ENCODE assay signal across 8 cellular contexts in genomic region chr7:44489955-44490350, GRCh38. TPM values are rescaled to one million over a fixed set of nuclear protein-coding genes. Genes with fewer than 3 reads are reported as not detected.
DNase-seq lines count a peak whose midpoint lies in the region; ATAC-seq lines count a peak whose summit lies in the region.

No MANE protein-coding gene starts in this region.

- H3K4me1 Mint-ChIP-seq in activated CD8-positive, alpha-beta memory T cell treated with anti-CD3 and anti-CD28 coated beads, Interleukin-2, amount 10 ng/mL, durations not matched to agents 7 days and 5 days, result peaks cover 41% of the 10 kb centered on the region

- peaks cover 3% of the 10 kb centered on the region for H3K27me3 Mint-ChIP-seq in activated CD8-positive, alpha-beta memory T cell treated with anti-CD3 and anti-CD28 coated beads, Interleukin-2, amount 10 ng/mL, durations not matched to agents 7 days and 5 days

- ATAC-seq in activated CD8-positive, alpha-beta memory T cell treated with anti-CD3 and anti-CD28 coated beads, Interleukin-2, amount 10 ng/mL, durations not matched to agents 7 days and 5 days, result peak; percentile 57
- ATAC-seq in HG02763 (IDR thresholded peaks at IDR 0.05; ENCODE audit: unreplicated experiment), result peak; percentile 13

- H3K9ac ChIP-seq in adipocyte (ENCODE audit: low read length), result peak overlapping the region; percentile 95

- peaks cover 5% of the 10 kb centered on the region for H3K36me3 ChIP-seq in adipocyte (ENCODE audit: control insufficient read depth, insufficient read depth, low read length, severe bottlenecking)

- DNase-seq in activated CD8-positive, alpha-beta memory T cell treated with anti-CD3 and anti-CD28 coated beads, Interleukin-2, amount 10 ng/mL, durations not matched to agents 7 days and 5 days, result no peak
- no peak for DNase-seq in activated CD8-positive, alpha-beta memory T cell treated with anti-CD3 and anti-CD28 coated beads, Interleukin-2, amount 50 U/mL, for 48 hours
- DNase-seq in NOMO-1 treated with DMSO at 0.1 percent for 48 hours (lab: John Stamatoyannopoulos, UW; ENCODE audit: unreplicated experiment), result peak; percentile 33
- DNase-seq in adipocyte (ENCODE audit: low read depth), result peak; percentile 58
- DNase-seq in stimulated activated CD4-positive, alpha-beta T cell treated with anti-CD3 and anti-CD28 coated beads, Interleukin-4, amount 100 ng/mL, for 4 hours, result peak; percentile 22 to 44
- no peak for DNase-seq in Ammon's horn (ENCODE audit: low spot score)

- H3K9me3 Mint-ChIP-seq in activated CD8-positive, alpha-beta memory T cell treated with anti-CD3 and anti-CD28 coated beads, Interleukin-2, amount 10 ng/mL, durations not matched to agents 7 days and 5 days (ENCODE audit: low read depth), result no peaks in the 10 kb centered on the region

- H3K27ac Mint-ChIP-seq in activated CD8-positive, alpha-beta memory T cell treated with anti-CD3 and anti-CD28 coated beads, Interleukin-2, amount 10 ng/mL, durations not matched to agents 7 days and 5 days, result peak overlapping the region; percentile 95

- H3K9me3 ChIP-seq in adipocyte (ENCODE audit: control insufficient read depth, low read length), result no peaks in the 10 kb centered on the region

- CTCF ChIA-PET in activated CD8-positive, alpha-beta memory T cell treated with anti-CD3 and anti-CD28 coated beads, Interleukin-2, amount 10 ng/mL, durations not matched to agents 7 days and 5 days (lab: Charles Lee), result interaction anchor here (0.6 to 3.5 kb wide), 10 partner anchors 10 to 249 kb away, joined by 3 to 13 read pairs (median 5); no protein-coding TSS in a partner anchor

- peaks cover 27% of the 10 kb centered on the region for H3K36me3 Mint-ChIP-seq in activated CD8-positive, alpha-beta memory T cell treated with anti-CD3 and anti-CD28 coated beads, Interleukin-2, amount 10 ng/mL, durations not matched to agents 7 days and 5 days

- H3K4me1 ChIP-seq in adipocyte (ENCODE audit: control insufficient read depth, insufficient read depth, low read length), result peaks cover 38% of the 10 kb centered on the region

- peak overlapping the region; percentile 97 for H3K4me3 ChIP-seq in adipocyte (ENCODE audit: low read length)
- peak overlapping the region; percentile 96 for H3K4me3 ChIP-seq in iPS-11a (ENCODE audit: low read depth, low read length)

- peak overlapping the region; percentile 86 for H3K4me3 Mint-ChIP-seq in activated CD8-positive, alpha-beta memory T cell treated with anti-CD3 and anti-CD28 coated beads, Interleukin-2, amount 10 ng/mL, durations not matched to agents 7 days and 5 days

- H3K27me3 ChIP-seq in adipocyte (replicated peaks; ENCODE audit: control insufficient read depth, insufficient read depth, low read length), result no peaks in the 10 kb centered on the region

RNA-seq across cellular contexts. Expression of gene NUDCD3, which starts 0.5 kb away (rescaled TPM):
- 100 to 1,000 TPM in 1 of 2 experiments, 10 to 100 TPM in 1; 92.2 to 101 TPM for total RNA-seq in activated CD8-positive, alpha-beta memory T cell treated with anti-CD3 and anti-CD28 coated beads, Interleukin-2, amount 10 ng/mL, durations not matched to agents 7 days and 5 days

RNA-seq across cellular contexts. Expression of gene NPC1L1, which starts 51.2 kb away (rescaled TPM):
- not detected for total RNA-seq in activated CD8-positive, alpha-beta memory T cell treated with anti-CD3 and anti-CD28 coated beads, Interleukin-2, amount 10 ng/mL, durations not matched to agents 7 days and 5 days

Comparison
In these comparisons a context has a peak if more than half of its experiments do, and no peak if none do; other contexts are left out.
1. DNase-seq: peak in NOMO-1 treated with DMSO at 0.1 percent for 48 hours (single experiment), adipocyte (single experiment) and stimulated activated CD4-positive, alpha-beta T cell treated with anti-CD3 and anti-CD28 coated beads, Interleukin-4, amount 100 ng/mL, for 4 hours (2 of 2); none in activated CD8-positive, alpha-beta memory T cell treated with anti-CD3 and anti-CD28 coated beads, Interleukin-2, amount 10 ng/mL, durations not matched to agents 7 days and 5 days (single experiment), activated CD8-positive, alpha-beta memory T cell treated with anti-CD3 and anti-CD28 coated beads, Interleukin-2, amount 50 U/mL, for 48 hours (single experiment) and Ammon's horn (single experiment).